In genomic region chr3:173711619-173712018, GRCh38 we compare ENCODE assay signal across 15 cellular contexts.
A peak's percentile ranks its signal among the peaks of the same experiment; 100 is the strongest.
DNase-seq lines count a peak whose midpoint lies in the region; ATAC-seq and TF ChIP-seq lines count a peak whose summit lies in the region.
"Had no signal": no experiment of that assay in that cellular context is flagged by ENCODE, and none has a peak within 500 bp of the region (broad histone marks: within the 10 kb centered on the region; RNA-seq: fewer than 3 reads in every experiment).

No MANE protein-coding gene starts in this region.

- H3K4me1 Mint-ChIP-seq in GM23338 (peaks cover 8% of the 10 kb centered on the region; the same call in 2 of the 3 replicates), progenitor cell of endocrine pancreas (ENCODE audit: low read depth) (peaks cover 5% of the 10 kb centered on the region)
- H3K4me1 Mint-ChIP-seq in activated CD8-positive, alpha-beta T cell treated with anti-CD3 and anti-CD28 coated beads for 36 hours (ENCODE audit: low read depth) = no peaks in the 10 kb centered on the region
- H3K4me1 Mint-ChIP-seq: naive thymus-derived CD8-positive, alpha-beta T cell; T-cell had no signal

- no peaks in the 10 kb centered on the region for H3K27me3 ChIP-seq in GM23338 (ENCODE audit: insufficient read depth)

- H3K4me1 ChIP-seq in GM23338 (ENCODE audit: insufficient read depth) = no peaks in the 10 kb centered on the region

- DNase-seq in GM23338 (ENCODE audit: low spot score) (no peak), NCI-H2196 treated with DMSO at 0.1 percent for 48 hours (lab: John Stamatoyannopoulos, UW; ENCODE audit: unreplicated experiment) (peak; percentile 70), epithelial cell of esophagus (ENCODE audit: low read depth) (peak; percentile 30), progenitor cell of endocrine pancreas (ENCODE audit: low spot score, unreplicated experiment) (no peak), NAMALWA (ENCODE audit: low spot score) (no peak)
- no peak for DNase-seq in activated CD8-positive, alpha-beta T cell treated with anti-CD3 and anti-CD28 coated beads for 36 hours
- DNase-seq: activated CD4-positive, alpha-beta T cell treated with anti-CD3 and anti-CD28 coated beads for 48 hours; CD8-positive, alpha-beta T cell; GOT3; kidney glomerular epithelial cell; naive thymus-derived CD8-positive, alpha-beta T cell; NCI-H226; OCI-M1; T-cell had no signal

- no peak overlapping the region for H3K4me2 ChIP-seq in GM23338

- no peaks in the 10 kb centered on the region for H4K20me1 ChIP-seq in GM23338 (replicated peaks; ENCODE audit: insufficient read depth)

- no peak overlapping the region for H2AFZ ChIP-seq in GM23338

- H3K4me3 Mint-ChIP-seq in GM23338 = no peak overlapping the region
- H3K4me3 Mint-ChIP-seq in progenitor cell of endocrine pancreas (ENCODE audit: low read depth) = peak overlapping the region; percentile 12
- H3K4me3 Mint-ChIP-seq in activated CD8-positive, alpha-beta T cell treated with anti-CD3 and anti-CD28 coated beads for 36 hours = no peak overlapping the region
- H3K4me3 Mint-ChIP-seq: CD8-positive, alpha-beta T cell; naive thymus-derived CD8-positive, alpha-beta T cell; T-cell had no signal

- H3K27ac ChIP-seq in GM23338 (ENCODE audit: low read depth) = no peak overlapping the region

- H3K9me2 ChIP-seq in GM23338 (ENCODE audit: insufficient read depth) = no peaks in the 10 kb centered on the region

- CTCF ChIA-PET in activated CD8-positive, alpha-beta T cell treated with anti-CD3 and anti-CD28 coated beads for 36 hours (lab: Charles Lee) = interaction anchor here (1.3 kb wide), 1 partner anchor 12 kb away, joined by 3 read pairs; no protein-coding TSS in a partner anchor

- H3K36me3 Mint-ChIP-seq in GM23338 (ENCODE audit: low read depth) = no peaks in the 10 kb centered on the region
- H3K36me3 Mint-ChIP-seq in progenitor cell of endocrine pancreas (ENCODE audit: insufficient read depth) = no peaks in the 10 kb centered on the region
- H3K36me3 Mint-ChIP-seq in activated CD8-positive, alpha-beta T cell treated with anti-CD3 and anti-CD28 coated beads for 36 hours (ENCODE audit: low read depth) = no peaks in the 10 kb centered on the region
- H3K36me3 Mint-ChIP-seq: CD8-positive, alpha-beta T cell; naive thymus-derived CD8-positive, alpha-beta T cell; T-cell had no signal

- intact Hi-C loops in activated CD8-positive, alpha-beta T cell treated with anti-CD3 and anti-CD28 coated beads for 36 hours (cut with micrococcal nuclease) = no loop called here

- H3K27me3 Mint-ChIP-seq in GM23338 (ENCODE audit: insufficient read depth, low read depth, poor library complexity) (peaks cover 2% of the 10 kb centered on the region), progenitor cell of endocrine pancreas (no peaks in the 10 kb centered on the region)
- no peaks in the 10 kb centered on the region for H3K27me3 Mint-ChIP-seq in activated CD8-positive, alpha-beta T cell treated with anti-CD3 and anti-CD28 coated beads for 36 hours
- H3K27me3 Mint-ChIP-seq: naive thymus-derived CD8-positive, alpha-beta T cell; T-cell had no signal

- H3K36me3 ChIP-seq in GM23338 (ENCODE audit: insufficient read depth) = no peaks in the 10 kb centered on the region

- no peaks in the 10 kb centered on the region for H3K79me2 ChIP-seq in GM23338 (replicated peaks; ENCODE audit: insufficient read depth)

- POLR2A ChIA-PET in activated CD8-positive, alpha-beta T cell treated with anti-CD3 and anti-CD28 coated beads for 36 hours (lab: Charles Lee) = no interaction called here

- no peaks in the 10 kb centered on the region for H3F3A ChIP-seq in GM23338 (replicated peaks; ENCODE audit: low read depth)

- TF ChIP-seq CTCF in GM23338 (conservative IDR thresholded peaks at IDR 0.05; ENCODE audit: low read depth in 2 of 2) (no peak), epithelial cell of esophagus (IDR thresholded peaks at IDR 0.05; ENCODE audit: insufficient read depth, low read depth, low read length, missing control alignments) (no peak), progenitor cell of endocrine pancreas (IDR thresholded peaks at IDR 0.05; ENCODE audit: unreplicated experiment) (no peak)
- TF ChIP-seq CTCF in activated CD8-positive, alpha-beta T cell treated with anti-CD3 and anti-CD28 coated beads for 36 hours (IDR thresholded peaks at IDR 0.05) = no peak

- H3K9me3 Mint-ChIP-seq in GM23338 (no peaks in the 10 kb centered on the region; the same call in 2 of the 3 replicates), progenitor cell of endocrine pancreas (ENCODE audit: low read depth) (no peaks in the 10 kb centered on the region)
- no peaks in the 10 kb centered on the region for H3K9me3 Mint-ChIP-seq in activated CD8-positive, alpha-beta T cell treated with anti-CD3 and anti-CD28 coated beads for 36 hours

- no peak overlapping the region for H3K4me3 ChIP-seq in GM23338
- H3K4me3 ChIP-seq in epithelial cell of esophagus (ENCODE audit: low read length) = no peak overlapping the region

- H3K27ac Mint-ChIP-seq in GM23338 (peak overlapping the region; percentile 69; the same call in 1 of the 2 replicates), progenitor cell of endocrine pancreas (peak overlapping the region; percentile 79)
- H3K27ac Mint-ChIP-seq in activated CD8-positive, alpha-beta T cell treated with anti-CD3 and anti-CD28 coated beads for 36 hours = no peak overlapping the region
- H3K27ac Mint-ChIP-seq: CD8-positive, alpha-beta T cell; naive thymus-derived CD8-positive, alpha-beta T cell; T-cell had no signal

- ATAC-seq in GM23338 (no peak; the same call in 2 of the 3 replicates), HG03520 (IDR thresholded peaks at IDR 0.05; ENCODE audit: unreplicated experiment) (no peak)
- ATAC-seq in activated CD8-positive, alpha-beta T cell treated with anti-CD3 and anti-CD28 coated beads for 36 hours = no peak
- ATAC-seq: CD8-positive, alpha-beta T cell; naive thymus-derived CD8-positive, alpha-beta T cell; T-cell had no signal

TF ChIP-seq in GM23338, 12 proteins besides CTCF, POLR2A, EP300 and RAD21:
- TF ChIP-seq, protein P1, sequence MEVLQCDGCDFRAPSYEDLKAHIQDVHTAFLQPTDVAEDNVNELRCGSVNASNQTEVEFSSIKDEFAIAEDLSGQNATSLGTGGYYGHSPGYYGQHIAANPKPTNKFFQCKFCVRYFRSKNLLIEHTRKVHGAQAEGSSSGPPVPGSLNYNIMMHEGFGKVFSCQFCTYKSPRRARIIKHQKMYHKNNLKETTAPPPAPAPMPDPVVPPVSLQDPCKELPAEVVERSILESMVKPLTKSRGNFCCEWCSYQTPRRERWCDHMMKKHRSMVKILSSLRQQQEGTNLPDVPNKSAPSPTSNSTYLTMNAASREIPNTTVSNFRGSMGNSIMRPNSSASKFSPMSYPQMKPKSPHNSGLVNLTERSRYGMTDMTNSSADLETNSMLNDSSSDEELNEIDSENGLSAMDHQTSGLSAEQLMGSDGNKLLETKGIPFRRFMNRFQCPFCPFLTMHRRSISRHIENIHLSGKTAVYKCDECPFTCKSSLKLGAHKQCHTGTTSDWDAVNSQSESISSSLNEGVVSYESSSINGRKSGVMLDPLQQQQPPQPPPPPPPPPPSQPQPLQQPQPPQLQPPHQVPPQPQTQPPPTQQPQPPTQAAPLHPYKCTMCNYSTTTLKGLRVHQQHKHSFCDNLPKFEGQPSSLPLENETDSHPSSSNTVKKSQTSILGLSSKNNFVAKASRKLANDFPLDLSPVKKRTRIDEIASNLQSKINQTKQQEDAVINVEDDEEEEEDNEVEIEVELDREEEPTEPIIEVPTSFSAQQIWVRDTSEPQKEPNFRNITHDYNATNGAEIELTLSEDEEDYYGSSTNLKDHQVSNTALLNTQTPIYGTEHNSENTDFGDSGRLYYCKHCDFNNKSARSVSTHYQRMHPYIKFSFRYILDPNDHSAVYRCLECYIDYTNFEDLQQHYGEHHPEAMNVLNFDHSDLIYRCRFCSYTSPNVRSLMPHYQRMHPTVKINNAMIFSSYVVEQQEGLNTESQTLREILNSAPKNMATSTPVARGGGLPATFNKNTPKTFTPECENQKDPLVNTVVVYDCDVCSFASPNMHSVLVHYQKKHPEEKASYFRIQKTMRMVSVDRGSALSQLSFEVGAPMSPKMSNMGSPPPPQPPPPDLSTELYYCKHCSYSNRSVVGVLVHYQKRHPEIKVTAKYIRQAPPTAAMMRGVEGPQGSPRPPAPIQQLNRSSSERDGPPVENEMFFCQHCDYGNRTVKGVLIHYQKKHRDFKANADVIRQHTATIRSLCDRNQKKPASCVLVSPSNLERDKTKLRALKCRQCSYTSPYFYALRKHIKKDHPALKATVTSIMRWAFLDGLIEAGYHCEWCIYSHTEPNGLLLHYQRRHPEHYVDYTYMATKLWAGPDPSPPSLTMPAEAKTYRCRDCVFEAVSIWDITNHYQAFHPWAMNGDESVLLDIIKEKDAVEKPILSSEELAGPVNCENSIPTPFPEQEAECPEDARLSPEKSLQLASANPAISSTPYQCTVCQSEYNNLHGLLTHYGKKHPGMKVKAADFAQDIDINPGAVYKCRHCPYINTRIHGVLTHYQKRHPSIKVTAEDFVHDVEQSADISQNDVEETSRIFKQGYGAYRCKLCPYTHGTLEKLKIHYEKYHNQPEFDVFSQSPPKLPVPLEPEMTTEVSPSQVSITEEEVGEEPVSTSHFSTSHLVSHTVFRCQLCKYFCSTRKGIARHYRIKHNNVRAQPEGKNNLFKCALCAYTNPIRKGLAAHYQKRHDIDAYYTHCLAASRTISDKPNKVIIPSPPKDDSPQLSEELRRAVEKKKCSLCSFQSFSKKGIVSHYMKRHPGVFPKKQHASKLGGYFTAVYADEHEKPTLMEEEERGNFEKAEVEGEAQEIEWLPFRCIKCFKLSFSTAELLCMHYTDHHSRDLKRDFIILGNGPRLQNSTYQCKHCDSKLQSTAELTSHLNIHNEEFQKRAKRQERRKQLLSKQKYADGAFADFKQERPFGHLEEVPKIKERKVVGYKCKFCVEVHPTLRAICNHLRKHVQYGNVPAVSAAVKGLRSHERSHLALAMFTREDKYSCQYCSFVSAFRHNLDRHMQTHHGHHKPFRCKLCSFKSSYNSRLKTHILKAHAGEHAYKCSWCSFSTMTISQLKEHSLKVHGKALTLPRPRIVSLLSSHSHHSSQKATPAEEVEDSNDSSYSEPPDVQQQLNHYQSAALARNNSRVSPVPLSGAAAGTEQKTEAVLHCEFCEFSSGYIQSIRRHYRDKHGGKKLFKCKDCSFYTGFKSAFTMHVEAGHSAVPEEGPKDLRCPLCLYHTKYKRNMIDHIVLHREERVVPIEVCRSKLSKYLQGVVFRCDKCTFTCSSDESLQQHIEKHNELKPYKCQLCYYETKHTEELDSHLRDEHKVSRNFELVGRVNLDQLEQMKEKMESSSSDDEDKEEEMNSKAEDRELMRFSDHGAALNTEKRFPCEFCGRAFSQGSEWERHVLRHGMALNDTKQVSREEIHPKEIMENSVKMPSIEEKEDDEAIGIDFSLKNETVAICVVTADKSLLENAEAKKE (CRISPR knock-in tag; IDR thresholded peaks at IDR 0.05) = no peak
- TF ChIP-seq EZH2 (IDR thresholded peaks at IDR 0.05; ENCODE audit: low read depth, unreplicated experiment) (no peak), JUNB (IDR thresholded peaks at IDR 0.05; ENCODE audit: unreplicated experiment) (no peak)

Comparison
In these comparisons a context has a peak if more than half of its experiments do, and no peak if none do; other contexts are left out.
1. DNase-seq: peak in NCI-H2196 treated with DMSO at 0.1 percent for 48 hours (single experiment) and epithelial cell of esophagus (single experiment); none in GM23338 (single experiment), progenitor cell of endocrine pancreas (single experiment), activated CD8-positive, alpha-beta T cell treated with anti-CD3 and anti-CD28 coated beads for 36 hours (single experiment) and NAMALWA (single experiment).